ENCODE assay signal across 15 cellular contexts in the genomic region with DNA sequence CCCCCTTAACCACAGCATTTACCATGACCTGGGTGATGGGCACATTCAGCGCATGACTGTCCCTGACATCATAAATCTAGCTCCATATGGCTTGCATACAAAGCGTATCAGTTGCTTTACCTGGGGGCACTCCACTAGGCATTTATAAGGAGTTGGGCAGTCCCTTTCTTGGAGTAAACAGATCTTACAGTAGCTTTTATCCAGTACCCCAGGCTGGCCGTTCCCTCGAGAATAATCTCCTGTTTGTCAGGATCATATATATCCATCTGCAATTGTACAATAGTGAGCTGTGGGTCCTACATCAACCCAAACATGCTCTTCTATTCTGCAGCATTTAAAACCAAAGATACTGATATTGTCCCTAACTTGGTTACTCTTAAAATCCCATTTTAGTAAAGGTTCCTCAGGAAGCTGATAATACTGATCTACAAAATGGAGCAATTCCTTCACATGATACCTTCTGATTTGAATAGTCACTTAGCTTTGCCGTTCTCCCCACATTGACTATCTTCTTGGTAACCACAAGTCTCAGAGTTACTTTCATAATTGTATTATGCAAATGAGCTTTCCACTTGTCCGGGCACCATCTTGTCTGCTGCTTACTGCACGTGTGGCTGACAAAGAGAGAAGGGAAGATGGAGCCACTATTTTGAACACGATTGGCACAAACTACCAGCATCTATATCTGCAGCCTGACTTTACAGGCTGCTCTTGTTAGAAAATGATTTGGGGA.
DNase-seq lines count a peak whose midpoint lies in the region; ATAC-seq, FAIRE-seq and TF ChIP-seq lines count a peak whose summit lies in the region.
"Had no signal": no experiment of that assay in that cellular context is flagged by ENCODE, and none has a peak within 500 bp of the region (broad histone marks: within the 10 kb centered on the region; RNA-seq: fewer than 3 reads in every experiment).

No MANE protein-coding gene starts in this region.

- no peak overlapping the region for H3K9ac ChIP-seq in HepG2 (ENCODE audit: insufficient read depth, low read depth, low read length)

- CTCF ChIA-PET in HepG2 (lab: Yijun Ruan, JAX; ENCODE audit: low intra/inter-chr PET ratio, low total read pairs) (no interaction called here), GM10248 (lab: Yijun Ruan, JAX) (interaction anchor here (1.1 to 2.1 kb wide), 2 partner anchors 9 to 10 kb away, joined by 4 read pairs; no protein-coding TSS in a partner anchor)

- no peak for DNase-seq in GM12892 (ENCODE audit: insufficient read length)
- DNase-seq in HepG2 (ENCODE audit: low spot score): no peak
- no peak for DNase-seq in GM10248 (ENCODE audit: extremely low spot score)
- no peak for DNase-seq in NCI-H2171 treated with DMSO at 0.1 percent for 48 hours (lab: John Stamatoyannopoulos, UW)
- DNase-seq in RPMI8226: no peak
- DNase-seq: caudate nucleus, kidney glomerular epithelial cell, NCI-H1694 treated with DMSO at 0.1 percent for 48 hours, NCI-H774, SIG-M5, upper lobe of right lung had no signal

- H3K4me3 ChIP-seq in HepG2 (replicated peaks in 1 of 3; ENCODE audit: insufficient read depth in 1 of 3, low read depth in 2 of 3, low read length in 3 of 3): no peak overlapping the region
- H3K4me3 ChIP-seq: upper lobe of right lung had no signal

- intact Hi-C loops in HepG2 (cut with micrococcal nuclease; ENCODE audit: unreplicated experiment): no loop called here

- BruUV-seq in HepG2 (replicated peaks; lab: Mats Ljungman, UMichigan): no TSS peak

- H3K4me2 ChIP-seq in HepG2 (ENCODE audit: low read depth, low read length): no peak overlapping the region

- TF ChIP-seq EP300 in HepG2 (IDR thresholded peaks at IDR 0.05; ENCODE audit: low read depth in 2 of 2, low read length in 2 of 2) (no peak), HepG2 (CRISPR knock-in tag; IDR thresholded peaks at IDR 0.05; ENCODE audit: borderline replicate concordance) (no peak)

- H3K36me3 ChIP-seq in HepG2 (replicated peaks in 1 of 2; ENCODE audit: control insufficient read depth in 1 of 2, insufficient read depth in 2 of 2, low read length in 2 of 2): no peaks in the 10 kb centered on the region
- H3K36me3 ChIP-seq: upper lobe of right lung had no signal

- in situ Hi-C loops in HepG2 (cut with HindIII; ENCODE audit: extremely low pct_ligation_motif_present, low pct_unique_long_range_greater_than_20kb): no loop called here

- peak; percentile 88 for ATAC-seq in GM19372 (IDR thresholded peaks at IDR 0.05; ENCODE audit: low read depth, unreplicated experiment)
- peak; percentile 78 for ATAC-seq in HG02678 (IDR thresholded peaks at IDR 0.05; ENCODE audit: unreplicated experiment)
- peak; percentile 89 for ATAC-seq in HG03442 (IDR thresholded peaks at IDR 0.05; ENCODE audit: unreplicated experiment)
- no peak for ATAC-seq in HepG2
- ATAC-seq: activated naive CD4-positive, alpha-beta T cell treated with anti-CD3 and anti-CD28 coated beads, Interleukin-2, amount 50 U/mL, for 72 hours; upper lobe of right lung had no signal

- TF ChIP-seq RAD21 in HepG2 (CRISPR knock-in tag; IDR thresholded peaks at IDR 0.05): no peak

- POLR2A ChIA-PET in HepG2 (lab: Yijun Ruan, JAX): no interaction called here
- POLR2A ChIA-PET in GM10248 (lab: Yijun Ruan, JAX): no interaction called here

- FAIRE-seq in GM12892 (lab: Jason Lieb, UNC): peak; percentile 21
- FAIRE-seq in HepG2 (lab: Jason Lieb, UNC): no peak

- H3K27me3 ChIP-seq in HepG2 (ENCODE audit: control insufficient read depth in 1 of 2, insufficient read depth in 2 of 2, low read length in 2 of 2): no peaks in the 10 kb centered on the region

- H3K79me2 ChIP-seq in HepG2 (ENCODE audit: insufficient read depth, low read length): no peaks in the 10 kb centered on the region

- no peak overlapping the region for H3K27ac ChIP-seq in HepG2 (ENCODE audit: extremely low read length, insufficient read depth, low read length)
- H3K27ac ChIP-seq: upper lobe of right lung had no signal

- H2AFZ ChIP-seq in HepG2 (ENCODE audit: low read length): no peak overlapping the region

- H3K4me1 ChIP-seq in HepG2 (ENCODE audit: insufficient read depth, low read length): peaks cover 21% of the 10 kb centered on the region
- H3K4me1 ChIP-seq: upper lobe of right lung had no signal

- H3K9me3 ChIP-seq in HepG2 (ENCODE audit: low read length): no peaks in the 10 kb centered on the region
- H3K9me3 ChIP-seq: upper lobe of right lung had no signal

- TF ChIP-seq POLR2A in GM12892 (IDR thresholded peaks at IDR 0.05; ENCODE audit: low read depth, low read length): no peak
- TF ChIP-seq POLR2A in HepG2 (IDR thresholded peaks at IDR 0.05; ENCODE audit: insufficient read depth in 1 of 2, low read depth in 2 of 2, low read length in 2 of 2): no peak

- WGBS in HepG2 (ENCODE audit: low lambda C conversion rate): 90% methylated on average over 8 of the region's 8 CpGs

- TF ChIP-seq CTCF in HepG2 (CRISPR knock-in tag; IDR thresholded peaks at IDR 0.05) (no peak), GM10248 (IDR thresholded peaks at IDR 0.05; ENCODE audit: control extremely low read depth, extremely low read depth, low read depth, missing control alignments) (no peak)

- H4K20me1 ChIP-seq in HepG2 (ENCODE audit: insufficient read depth, low read length): no peaks in the 10 kb centered on the region

TF ChIP-seq in HepG2, 621 proteins besides CTCF, POLR2A, EP300 and RAD21:
- TF ChIP-seq FOSL1 (CRISPR knock-in tag; IDR thresholded peaks at IDR 0.05; ENCODE audit: borderline replicate concordance) (no peak), KLF11 (CRISPR knock-in tag; IDR thresholded peaks at IDR 0.05) (no peak), ZBTB21 (CRISPR knock-in tag; IDR thresholded peaks at IDR 0.05) (no peak), ZNF678 (CRISPR knock-in tag; IDR thresholded peaks at IDR 0.05) (no peak), NCOA2 (CRISPR knock-in tag; IDR thresholded peaks at IDR 0.05) (no peak), SAFB2 (CRISPR knock-in tag; IDR thresholded peaks at IDR 0.05; ENCODE audit: borderline replicate concordance, low read depth) (no peak), SIX4 (CRISPR knock-in tag; IDR thresholded peaks at IDR 0.05) (no peak), ZFP36L1 (CRISPR knock-in tag; IDR thresholded peaks at IDR 0.05) (no peak), ZFP37 (CRISPR knock-in tag; IDR thresholded peaks at IDR 0.05; ENCODE audit: borderline replicate concordance) (no peak), IRF2 (CRISPR knock-in tag; IDR thresholded peaks at IDR 0.05) (no peak), ZNF337 (CRISPR knock-in tag; IDR thresholded peaks at IDR 0.05; ENCODE audit: borderline replicate concordance, low read depth) (no peak), TBX3 (IDR thresholded peaks at IDR 0.05; ENCODE audit: borderline replicate concordance) (no peak), ZNF30 (CRISPR knock-in tag; IDR thresholded peaks at IDR 0.05) (no peak)
- TF ChIP-seq, protein P1, sequence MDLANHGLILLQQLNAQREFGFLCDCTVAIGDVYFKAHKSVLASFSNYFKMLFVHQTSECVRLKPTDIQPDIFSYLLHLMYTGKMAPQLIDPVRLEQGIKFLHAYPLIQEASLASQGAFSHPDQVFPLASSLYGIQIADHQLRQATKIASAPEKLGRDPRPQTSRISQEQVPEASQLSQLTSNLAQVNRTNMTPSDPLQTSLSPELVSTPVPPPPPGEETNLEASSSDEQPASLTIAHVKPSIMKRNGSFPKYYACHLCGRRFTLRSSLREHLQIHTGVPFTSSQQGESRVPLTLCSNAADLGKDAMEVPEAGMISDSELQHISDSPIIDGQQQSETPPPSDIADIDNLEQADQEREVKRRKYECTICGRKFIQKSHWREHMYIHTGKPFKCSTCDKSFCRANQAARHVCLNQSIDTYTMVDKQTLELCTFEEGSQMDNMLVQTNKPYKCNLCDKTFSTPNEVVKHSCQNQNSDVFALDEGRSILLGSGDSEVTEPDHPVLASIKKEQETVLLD (CRISPR knock-in tag; IDR thresholded peaks at IDR 0.05; ENCODE audit: low read depth): no peak
- TF ChIP-seq, protein P2, sequence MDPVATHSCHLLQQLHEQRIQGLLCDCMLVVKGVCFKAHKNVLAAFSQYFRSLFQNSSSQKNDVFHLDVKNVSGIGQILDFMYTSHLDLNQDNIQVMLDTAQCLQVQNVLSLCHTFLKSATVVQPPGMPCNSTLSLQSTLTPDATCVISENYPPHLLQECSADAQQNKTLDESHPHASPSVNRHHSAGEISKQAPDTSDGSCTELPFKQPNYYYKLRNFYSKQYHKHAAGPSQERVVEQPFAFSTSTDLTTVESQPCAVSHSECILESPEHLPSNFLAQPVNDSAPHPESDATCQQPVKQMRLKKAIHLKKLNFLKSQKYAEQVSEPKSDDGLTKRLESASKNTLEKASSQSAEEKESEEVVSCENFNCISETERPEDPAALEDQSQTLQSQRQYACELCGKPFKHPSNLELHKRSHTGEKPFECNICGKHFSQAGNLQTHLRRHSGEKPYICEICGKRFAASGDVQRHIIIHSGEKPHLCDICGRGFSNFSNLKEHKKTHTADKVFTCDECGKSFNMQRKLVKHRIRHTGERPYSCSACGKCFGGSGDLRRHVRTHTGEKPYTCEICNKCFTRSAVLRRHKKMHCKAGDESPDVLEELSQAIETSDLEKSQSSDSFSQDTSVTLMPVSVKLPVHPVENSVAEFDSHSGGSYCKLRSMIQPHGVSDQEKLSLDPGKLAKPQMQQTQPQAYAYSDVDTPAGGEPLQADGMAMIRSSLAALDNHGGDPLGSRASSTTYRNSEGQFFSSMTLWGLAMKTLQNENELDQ (CRISPR knock-in tag; IDR thresholded peaks at IDR 0.05; ENCODE audit: borderline replicate concordance): no peak
